1 cellular context compared by ENCODE assay signal in the genomic region with DNA sequence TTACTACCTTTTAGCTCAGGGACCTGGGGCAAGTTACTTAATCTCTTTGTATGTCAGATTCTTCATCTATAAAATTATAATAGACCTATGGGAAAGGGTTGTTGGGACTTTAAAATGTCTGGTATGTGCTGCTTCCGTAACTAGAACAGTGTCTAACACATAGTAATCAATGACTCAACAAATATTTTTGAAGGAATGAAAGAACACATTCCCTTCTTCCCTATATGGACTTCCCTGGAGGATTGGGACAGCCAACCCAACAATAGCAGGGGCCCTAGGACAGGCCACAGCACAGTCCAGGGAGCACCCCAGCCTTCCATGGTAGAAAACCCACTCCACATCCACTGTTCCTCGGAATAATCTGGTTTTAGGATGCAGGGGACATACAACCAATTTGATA.
TF ChIP-seq lines count a peak whose summit lies in the region.

No MANE protein-coding gene starts in this region.

TF ChIP-seq in HepG2, 621 proteins besides CTCF, POLR2A, EP300 and RAD21:
- TF ChIP-seq XBP1 (CRISPR knock-in tag; IDR thresholded peaks at IDR 0.05) (no peak), NFE2L2 (IDR thresholded peaks at IDR 0.05; ENCODE audit: low read length) (peak; percentile 59), MAFK (conservative IDR thresholded peaks at IDR 0.05 in 1 of 2, IDR thresholded peaks at IDR 0.05 in 1 of 2; ENCODE audit: low read length in 2 of 2) (0 out of 4 replicates have a peak, but pooled peaks of 1 of the 2 experiments have one; percentile 6)
